In genomic region chr20:7579888-7580287, GRCh38 we compare ENCODE assay signal across 20 cellular contexts.
"Had no signal": no experiment of that assay in that cellular context is flagged by ENCODE, and none has a peak within 500 bp of the region (broad histone marks: within the 10 kb centered on the region; RNA-seq: fewer than 3 reads in every experiment).

No MANE protein-coding gene starts in this region.

- ATAC-seq: activated T-cell treated with anti-CD3 and anti-CD28 coated beads, Interleukin-2, amount 50 U/mL, for 4 hours; left lung; natural killer cell; upper lobe of right lung; WTC11 had no signal

- H3K27me3 ChIP-seq: left lung, spleen, upper lobe of right lung had no signal

- FAIRE-seq: astrocyte, frontal cortex had no signal

- H3K4me1 ChIP-seq: left lung, spleen, upper lobe of right lung had no signal

- H3K27ac ChIP-seq: coronary artery, left lung, spleen, upper lobe of right lung had no signal

- DNase-seq: activated CD4-positive, alpha-beta T cell treated with anti-CD3 and anti-CD28 coated beads, Interleukin-2, amount 50 U/mL, for 4 hours; activated CD8-positive, alpha-beta memory T cell treated with anti-CD3 and anti-CD28 coated beads for 24 hours; activated CD8-positive, alpha-beta memory T cell treated with anti-CD3 and anti-CD28 coated beads, Interleukin-2, amount 50 U/mL, for 4 hours; activated naive CD4-positive, alpha-beta T cell; activated T-cell treated with anti-CD3 and anti-CD28 coated beads, Interleukin-2, amount 50 U/mL, for 4 hours; endodermal cell; erythroblast; islet precursor cell; left lung; natural killer cell; spleen; stimulated activated CD4-positive, alpha-beta T cell treated with anti-CD3 and anti-CD28 coated beads, Interleukin-4, amount 100 ng/mL, for 1 hour; stimulated activated naive CD4-positive, alpha-beta T cell treated with Interleukin-2 at 50 U/mL for 16 hours; T1000; upper lobe of right lung had no signal

- H3K36me3 ChIP-seq: left lung, spleen, upper lobe of right lung had no signal

- H3K4me3 ChIP-seq: coronary artery, left lung, lung, spleen, upper lobe of right lung had no signal

- H3K9me3 ChIP-seq: left lung, upper lobe of right lung had no signal
